Comparison of ENCODE assay signal across 24 cellular contexts in the genomic region with DNA sequence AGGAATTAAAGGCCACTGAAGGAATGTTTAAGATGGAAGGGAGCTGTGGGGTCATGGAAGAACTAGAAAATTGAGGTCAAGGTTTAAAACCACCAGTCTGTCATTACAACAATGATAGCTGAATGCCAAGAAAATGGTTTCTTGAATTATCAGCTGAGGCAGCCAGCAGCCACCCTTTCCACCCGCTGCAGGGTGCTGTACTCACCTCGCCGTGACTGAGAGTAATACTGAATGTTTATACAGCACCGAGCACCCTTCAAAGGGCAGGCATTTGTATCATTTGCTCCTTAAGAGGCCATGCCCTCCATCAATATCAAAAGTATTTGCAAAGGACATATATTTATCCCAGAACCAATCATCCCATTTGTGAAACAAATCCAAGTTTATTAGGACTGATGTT.
"Had no signal": no experiment of that assay in that cellular context is flagged by ENCODE, and none has a peak within 500 bp of the region (broad histone marks: within the 10 kb centered on the region; RNA-seq: fewer than 3 reads in every experiment).

No MANE protein-coding gene starts in this region.

- H3K4me3 ChIP-seq: colonic mucosa, esophagus squamous epithelium, gastrocnemius medialis, heart right ventricle, left lung, lower lobe of right lung, mucosa of descending colon had no signal

- DNase-seq: colonic mucosa; cortex of kidney; effector CD8-positive, alpha-beta T cell; effector memory CD8-positive, alpha-beta T cell; endodermal cell; erythroblast; esophagus squamous epithelium; foreskin fibroblast; foreskin melanocyte; gastrocnemius medialis; glutamatergic neuron; head of caudate nucleus; heart right ventricle; hippocampal formation; left cardiac atrium; left lung; left ventricle myocardium superior; lower lobe of right lung; mesenchymal stem cell; mucosa of descending colon; naive B cell had no signal

- H3K27ac Mint-ChIP-seq: dendritic cell treated with granulocyte-macrophage colony-stimulating factor and Interleukin-4, amounts not matched to agents 40 ng/mL and 50 ng/mL, for 4 days; effector memory CD8-positive, alpha-beta T cell; endodermal cell; mesothelial cell of epicardium; naive B cell had no signal

- H3K36me3 Mint-ChIP-seq: mesothelial cell of epicardium, naive B cell had no signal

- H3K36me3 ChIP-seq: colonic mucosa, esophagus squamous epithelium, gastrocnemius medialis, heart right ventricle, left lung, lower lobe of right lung had no signal

- H3K4me1 Mint-ChIP-seq: naive B cell had no signal

- H3K4me1 ChIP-seq: colonic mucosa, left lung, lower lobe of right lung had no signal

- H3K27me3 ChIP-seq: colonic mucosa, esophagus squamous epithelium, gastrocnemius medialis, left lung had no signal

- H3K4me3 Mint-ChIP-seq: dendritic cell treated with granulocyte-macrophage colony-stimulating factor and Interleukin-4, amounts not matched to agents 40 ng/mL and 50 ng/mL, for 4 days; effector memory CD8-positive, alpha-beta T cell; endodermal cell; mesothelial cell of epicardium; naive B cell had no signal

- H3K9me3 Mint-ChIP-seq: effector memory CD8-positive, alpha-beta T cell had no signal

- H3K27me3 Mint-ChIP-seq: dendritic cell treated with granulocyte-macrophage colony-stimulating factor and Interleukin-4, amounts not matched to agents 40 ng/mL and 50 ng/mL, for 4 days had no signal

- H3K9me3 ChIP-seq: colonic mucosa, esophagus squamous epithelium, gastrocnemius medialis, left lung, lower lobe of right lung, mucosa of descending colon had no signal

- H3K27ac ChIP-seq: colonic mucosa, epithelial cell of prostate, esophagus squamous epithelium, gastrocnemius medialis, heart right ventricle, left lung, lower lobe of right lung had no signal
